ENCODE assay signal across 7 cellular contexts in the genomic region with DNA sequence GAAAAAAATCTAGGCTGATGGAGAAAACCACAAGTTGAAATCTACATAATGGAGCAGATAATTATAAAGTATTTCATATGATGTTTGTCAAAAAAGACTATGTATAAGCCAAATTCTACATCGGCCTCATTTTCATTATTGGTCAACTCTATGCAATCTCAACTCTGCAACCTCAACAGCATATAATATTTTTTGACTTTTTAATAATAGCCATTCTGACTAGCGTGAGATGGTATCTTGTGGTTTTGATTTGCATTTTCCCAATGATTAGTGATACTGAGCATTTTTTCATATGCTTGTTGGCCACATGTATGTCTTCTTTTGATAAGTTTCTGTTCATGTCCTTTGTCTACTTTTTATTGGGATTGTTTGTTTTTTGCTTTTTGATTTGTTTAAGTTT.
"Had no signal": no experiment of that assay in that cellular context is flagged by ENCODE, and none has a peak within 500 bp of the region (broad histone marks: within the 10 kb centered on the region; RNA-seq: fewer than 3 reads in every experiment).

No MANE protein-coding gene starts in this region.

- FAIRE-seq: G401.6, GM12891, GM12892, GM18507, GM19239 had no signal

- DNase-seq: GDM1, GF-D8 had no signal
